Comparison of ENCODE assay signal across 23 cellular contexts in the genomic region with DNA sequence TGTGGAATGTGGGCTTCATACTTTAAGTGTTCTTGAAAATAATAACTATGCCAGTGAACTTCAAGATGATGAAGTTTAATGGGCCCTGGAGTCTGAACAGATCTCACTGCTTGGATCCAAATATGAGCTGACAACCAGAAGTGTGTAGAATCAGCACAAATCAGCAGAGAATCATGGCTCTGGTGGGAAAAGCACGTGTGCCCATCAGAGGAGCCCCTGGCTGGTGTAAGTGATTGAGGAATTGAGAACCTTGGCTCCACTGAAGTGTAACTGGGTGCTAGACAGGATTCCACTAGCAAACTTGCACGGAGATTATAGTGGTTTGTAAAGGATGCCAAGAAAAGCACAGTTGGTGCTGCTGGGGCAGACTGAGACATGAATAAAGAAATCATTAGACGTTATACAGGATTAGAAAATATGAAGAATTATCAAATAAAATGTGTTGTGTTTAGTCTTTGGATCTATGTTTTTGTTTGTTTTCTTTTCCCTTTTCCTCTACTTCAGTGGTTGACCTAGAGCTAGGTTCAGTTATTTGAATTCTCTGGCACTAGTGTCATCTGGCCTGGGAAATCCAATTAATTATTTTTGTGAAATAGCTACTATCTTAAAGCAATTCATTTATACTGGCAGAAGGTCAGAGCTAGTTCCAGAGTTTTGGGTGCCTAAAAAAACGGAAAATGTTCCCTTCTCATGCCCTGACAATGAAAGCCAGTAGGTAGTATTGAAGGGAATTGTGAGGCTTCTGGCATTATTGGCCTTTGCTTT.
DNase-seq lines count a peak whose midpoint lies in the region; ATAC-seq and TF ChIP-seq lines count a peak whose summit lies in the region.
"Had no signal": no experiment of that assay in that cellular context is flagged by ENCODE, and none has a peak within 500 bp of the region (broad histone marks: within the 10 kb centered on the region; RNA-seq: fewer than 3 reads in every experiment).

No MANE protein-coding gene starts in this region.

- no peak overlapping the region for H3K27ac ChIP-seq in IMR-90 (ENCODE audit: insufficient read depth, low read length)
- peak overlapping the region; percentile 32 to 63 for H3K27ac ChIP-seq in ascending aorta
- no peak overlapping the region for H3K27ac ChIP-seq in foreskin keratinocyte
- no peak overlapping the region for H3K27ac ChIP-seq in breast epithelium
- H3K27ac ChIP-seq: A549 had no signal

- intact Hi-C loops in IMR-90 (cut with micrococcal nuclease) (no loop called here), ascending aorta (cut with DNase I) (no loop called here), breast epithelium (cut with DNase I; ENCODE audit: low total_unique reads) (no loop called here)

- H2BK5ac ChIP-seq in IMR-90 (ENCODE audit: low read depth, low read length, poor library complexity, severe bottlenecking): no peak overlapping the region

- no peak overlapping the region for H3K56ac ChIP-seq in IMR-90 (ENCODE audit: extremely low read depth, insufficient read depth, low read length)

- no peak overlapping the region; the same call in 1 of the 2 replicates for H2BK20ac ChIP-seq in IMR-90 (ENCODE audit: low read depth, low read length)

- H3K18ac ChIP-seq in IMR-90 (ENCODE audit: low read depth, low read length): peak overlapping the region; percentile 58

- WGBS in IMR-90 (ENCODE audit: extremely low coverage in 2 of 2, insufficient read length in 1 of 2), 2 experiments: 57% methylated on average over 1 of the region's 4 CpGs; no CpG with 5 or more reads in 1 of the 2 experiments

- no peak overlapping the region for H3K4ac ChIP-seq in IMR-90 (ENCODE audit: low read depth, low read length)

- no peak for TF ChIP-seq CTCF in IMR-90 (conservative IDR thresholded peaks at IDR 0.05; ENCODE audit: low read depth, low read length)
- no peak for TF ChIP-seq CTCF in ascending aorta (IDR thresholded peaks at IDR 0.05)
- no peak for TF ChIP-seq CTCF in fibroblast of the aortic adventitia (IDR thresholded peaks at IDR 0.05; ENCODE audit: insufficient read depth, low read length)
- TF ChIP-seq CTCF in foreskin keratinocyte (conservative IDR thresholded peaks at IDR 0.05): no peak
- TF ChIP-seq CTCF in breast epithelium (IDR thresholded peaks at IDR 0.05): no peak

- H2BK120ac ChIP-seq in IMR-90 (ENCODE audit: low read depth, low read length): no peak overlapping the region

- CTCF ChIA-PET in IMR-90 (lab: Yijun Ruan, JAX): interaction anchor here (0.5 kb wide), 1 partner anchor 135 kb away, joined by 3 read pairs; no protein-coding TSS in a partner anchor

- no peak overlapping the region for H3K23ac ChIP-seq in IMR-90 (ENCODE audit: low read depth, low read length)

- no peak overlapping the region for H2AK9ac ChIP-seq in IMR-90 (replicated peaks; ENCODE audit: low read depth, low read length, poor library complexity)

- H2AFZ ChIP-seq in IMR-90 (replicated peaks; ENCODE audit: low read length, poor library complexity): no peak overlapping the region

- DNase-seq in IMR-90 (no peak), ascending aorta (ENCODE audit: low spot score in 2 of 2) (no peak), fibroblast of the aortic adventitia (ENCODE audit: low read depth) (peak; percentile 44), retina (peak; percentile 52), foreskin keratinocyte (no peak), breast epithelium (ENCODE audit: low spot score in 2 of 2) (no peak), DMS 273 treated with DMSO at 0.1 percent for 48 hours (lab: John Stamatoyannopoulos, UW) (no peak)
- no peak for DNase-seq in stimulated activated CD4-positive, alpha-beta T cell treated with anti-CD3 and anti-CD28 coated beads, Interleukin-2, amount 100 ng/mL, for 48 hours
- DNase-seq: Caco-2; CD4-positive, alpha-beta T cell; DMS153; GDM1; H7; HFFc6; KG1; NCI-H1417 treated with DMSO at 0.1 percent for 48 hours; NCI-H1930; NCI-H345; NCI-H524 treated with DMSO at 0.1 percent for 48 hours; PC-3; RPMI8226 had no signal

- H2BK15ac ChIP-seq in IMR-90 (ENCODE audit: low read depth, low read length): no peak overlapping the region

- H3K27me3 ChIP-seq in IMR-90 (ENCODE audit: control insufficient read depth, insufficient read depth, low read length) (no peaks in the 10 kb centered on the region), ascending aorta (no peaks in the 10 kb centered on the region), foreskin keratinocyte (no peaks in the 10 kb centered on the region), breast epithelium (no peaks in the 10 kb centered on the region)

- no peak overlapping the region for H2AK5ac ChIP-seq in IMR-90 (ENCODE audit: low read depth, low read length)

- H3K9ac ChIP-seq in IMR-90 (ENCODE audit: low read depth, low read length): no peak overlapping the region

- H3K36me3 ChIP-seq in IMR-90 (ENCODE audit: control insufficient read depth, insufficient read depth, low read length): no peaks in the 10 kb centered on the region
- H3K36me3 ChIP-seq in ascending aorta: no peaks in the 10 kb centered on the region
- H3K36me3 ChIP-seq in breast epithelium: no peaks in the 10 kb centered on the region

- TF ChIP-seq POLR2A in IMR-90 (IDR thresholded peaks at IDR 0.05; ENCODE audit: low read depth, low read length) (no peak), breast epithelium (IDR thresholded peaks at IDR 0.05) (no peak)

- ATAC-seq in IMR-90 (ENCODE audit: low read depth): no peak
- no peak for ATAC-seq in foreskin keratinocyte
- ATAC-seq: A549, HepG2 had no signal

- POLR2A ChIA-PET in IMR-90 (lab: Charles Lee; ENCODE audit: unreplicated experiment): no interaction called here

- H4K91ac ChIP-seq in IMR-90 (ENCODE audit: insufficient read depth, low read depth, low read length): no peak overlapping the region

- no peak for TF ChIP-seq RAD21 in IMR-90 (IDR thresholded peaks at IDR 0.05; ENCODE audit: low read length)

- H3K4me2 ChIP-seq in IMR-90 (ENCODE audit: low read depth, low read length): no peak overlapping the region
- H3K4me2 ChIP-seq: A549 had no signal

- 0 out of 2 replicates have a peak overlapping the region, but pooled peaks have one; percentile 1 for H3K14ac ChIP-seq in IMR-90 (replicated peaks; ENCODE audit: low read depth, low read length)

- no peak overlapping the region for H4K5ac ChIP-seq in IMR-90 (ENCODE audit: low read depth, low read length)

- H4K20me1 ChIP-seq in IMR-90 (ENCODE audit: insufficient read depth, low read length): no peaks in the 10 kb centered on the region

- no peak overlapping the region for H4K8ac ChIP-seq in IMR-90 (ENCODE audit: low read depth in 2 of 2, low read length in 2 of 2)

- no peaks in the 10 kb centered on the region for H3K9me3 ChIP-seq in IMR-90 (ENCODE audit: control insufficient read depth, insufficient read depth, low read length)
- no peaks in the 10 kb centered on the region for H3K9me3 ChIP-seq in ascending aorta
- no peaks in the 10 kb centered on the region for H3K9me3 ChIP-seq in breast epithelium
- H3K9me3 ChIP-seq: A549, Caco-2 had no signal

- dilution Hi-C loops in IMR-90 (cut with HindIII; ENCODE audit: low sequenced_read_pairs, unreplicated experiment): no loop called here

- BruUV-seq in IMR-90 (replicated peaks; lab: Mats Ljungman, UMichigan): no TSS peak

- H3K79me1 ChIP-seq in IMR-90 (ENCODE audit: low read depth in 1 of 2, low read length in 2 of 2): no peaks in the 10 kb centered on the region

- in situ Hi-C loops in IMR-90 (cut with MboI; ENCODE audit: low sequenced_read_pairs): no loop called here

- H3K4me1 ChIP-seq in IMR-90 (ENCODE audit: control insufficient read depth, insufficient read depth, low read length) (peaks cover 3% of the 10 kb centered on the region; the same call in 1 of the 2 replicates), ascending aorta (peaks cover 0 to 13% of the 10 kb centered on the region in 2 donors), foreskin keratinocyte (no peaks in the 10 kb centered on the region), breast epithelium (no peaks in the 10 kb centered on the region)
- H3K4me1 ChIP-seq: A549 had no signal

- H3K4me3 ChIP-seq in IMR-90 (ENCODE audit: insufficient read depth, low read depth, low read length) (no peak overlapping the region), ascending aorta (no peak overlapping the region), fibroblast of the aortic adventitia (ENCODE audit: low read depth, low read length) (no peak overlapping the region), breast epithelium (no peak overlapping the region)
- H3K4me3 ChIP-seq: A549 had no signal

- peaks cover 4% of the 10 kb centered on the region; the same call in 1 of the 2 replicates for H3K9me1 ChIP-seq in IMR-90 (ENCODE audit: insufficient read depth, low read length)

TF ChIP-seq in IMR-90, 13 proteins besides CTCF, POLR2A, EP300 and RAD21:
- TF ChIP-seq, protein P1, sequence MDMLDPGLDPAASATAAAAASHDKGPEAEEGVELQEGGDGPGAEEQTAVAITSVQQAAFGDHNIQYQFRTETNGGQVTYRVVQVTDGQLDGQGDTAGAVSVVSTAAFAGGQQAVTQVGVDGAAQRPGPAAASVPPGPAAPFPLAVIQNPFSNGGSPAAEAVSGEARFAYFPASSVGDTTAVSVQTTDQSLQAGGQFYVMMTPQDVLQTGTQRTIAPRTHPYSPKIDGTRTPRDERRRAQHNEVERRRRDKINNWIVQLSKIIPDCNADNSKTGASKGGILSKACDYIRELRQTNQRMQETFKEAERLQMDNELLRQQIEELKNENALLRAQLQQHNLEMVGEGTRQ (IDR thresholded peaks at IDR 0.05; ENCODE audit: low read depth, low read length): no peak
- no peak for TF ChIP-seq NFE2L2 (IDR thresholded peaks at IDR 0.05; ENCODE audit: low read depth, low read length)

Comparison
In these comparisons a context has a peak if more than half of its experiments do, and no peak if none do; other contexts are left out.
1. DNase-seq: peak in fibroblast of the aortic adventitia (single experiment) and retina (single experiment); none in IMR-90 (single experiment), ascending aorta (0 of 2), foreskin keratinocyte (0 of 2), stimulated activated CD4-positive, alpha-beta T cell treated with anti-CD3 and anti-CD28 coated beads, Interleukin-2, amount 100 ng/mL, for 48 hours (0 of 2), breast epithelium (0 of 2) and DMS 273 treated with DMSO at 0.1 percent for 48 hours (single experiment).
2. H3K27ac ChIP-seq: peak in ascending aorta (2 of 2); none in IMR-90 (single experiment), foreskin keratinocyte (single experiment) and breast epithelium (0 of 2).